Comparison of ENCODE assay signal across 8 cellular contexts in the genomic region with DNA sequence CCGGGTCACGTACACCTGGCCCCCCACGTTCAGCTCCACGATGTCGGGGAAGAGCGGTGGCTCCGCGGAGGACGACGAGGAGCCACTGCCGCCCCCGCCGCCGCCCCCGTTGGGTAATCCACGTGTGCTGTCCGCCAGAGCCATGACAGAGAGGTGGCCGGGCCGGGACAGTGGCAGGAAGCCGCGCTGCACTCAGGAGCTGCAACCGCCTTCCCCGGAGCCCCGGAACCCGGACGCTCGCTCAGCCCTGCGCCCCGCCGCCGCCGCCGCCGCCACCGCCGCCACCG. TPM values are rescaled to one million over a fixed set of nuclear protein-coding genes. Genes with fewer than 3 reads are reported as not detected.
A peak's percentile ranks its signal among the peaks of the same experiment; 100 is the strongest.
DNase-seq lines count a peak whose midpoint lies in the region; ATAC-seq and TF ChIP-seq lines count a peak whose summit lies in the region.

No MANE protein-coding gene starts in this region.

- peaks cover 3% of the 10 kb centered on the region for H3K36me3 Mint-ChIP-seq in chondrocyte (ENCODE audit: low read depth)
- H3K36me3 Mint-ChIP-seq in naive thymus-derived CD8-positive, alpha-beta T cell = no peaks in the 10 kb centered on the region

- DNase-seq in HT1080 (ENCODE audit: low read depth) (peak; percentile 15), chondrocyte (ENCODE audit: low spot score) (no peak), GM20000 (ENCODE audit: low spot score) (no peak), islet precursor cell (no peak), NCI-H345 (lab: John Stamatoyannopoulos, UW) (no peak)
- DNase-seq in naive thymus-derived CD8-positive, alpha-beta T cell = no peak

- H3K9me3 Mint-ChIP-seq in chondrocyte (ENCODE audit: low read depth) = no peaks in the 10 kb centered on the region
- no peaks in the 10 kb centered on the region for H3K9me3 Mint-ChIP-seq in naive thymus-derived CD8-positive, alpha-beta T cell

- H3K27me3 Mint-ChIP-seq in chondrocyte (ENCODE audit: low read depth) = peaks cover 1% of the 10 kb centered on the region
- peaks cover 0 to 11% (median 0%) of the 10 kb centered on the region in 5 donors for H3K27me3 Mint-ChIP-seq in naive thymus-derived CD8-positive, alpha-beta T cell

- peak overlapping the region; percentile 73 for H3K4me3 ChIP-seq in GM12875 (ENCODE audit: low read depth, low read length)

- POLR2A ChIA-PET in naive thymus-derived CD8-positive, alpha-beta T cell (lab: Charles Lee) = interaction anchor here (0.6 to 3.0 kb wide), 17 partner anchors 9 to 1559 kb away, joined by 3 to 18 read pairs (median 6); a partner anchor contains a TSS

- H3K27ac Mint-ChIP-seq in chondrocyte (ENCODE audit: unreplicated experiment) = no peak overlapping the region
- peak overlapping the region in 3 of 10 donors; percentile 39 to 75 (median 45) for H3K27ac Mint-ChIP-seq in naive thymus-derived CD8-positive, alpha-beta T cell

- peaks cover 39% of the 10 kb centered on the region for H3K4me1 Mint-ChIP-seq in chondrocyte (ENCODE audit: low read depth)
- H3K4me1 Mint-ChIP-seq in naive thymus-derived CD8-positive, alpha-beta T cell = peaks cover 12 to 42% (median 33%) of the 10 kb centered on the region in 4 donors

- ATAC-seq in naive thymus-derived CD8-positive, alpha-beta T cell = peak; percentile 28 to 36
- ATAC-seq in GM18868 (IDR thresholded peaks at IDR 0.05; ENCODE audit: unreplicated experiment) = no peak

- peak overlapping the region; percentile 87 for H3K4me3 Mint-ChIP-seq in chondrocyte (ENCODE audit: unreplicated experiment)
- peak overlapping the region; percentile 65 to 91 (median 81) for H3K4me3 Mint-ChIP-seq in naive thymus-derived CD8-positive, alpha-beta T cell

- TF ChIP-seq CTCF in GM12875 (IDR thresholded peaks at IDR 0.05; ENCODE audit: borderline replicate concordance, insufficient read depth, low read depth, low read length) (no peak), chondrocyte (IDR thresholded peaks at IDR 0.05) (no peak), GM20000 (IDR thresholded peaks at IDR 0.05; ENCODE audit: extremely low read depth, missing control alignments) (no peak)

RNA-seq across cellular contexts. Expression of a gene that starts 0.3 kb away (rescaled TPM):
- 5.6 and 8.4 TPM in 2 replicates for total RNA-seq in HT1080 (2014; rRNA removed; shearing (Covaris generic))
- polyA plus RNA-seq in HT1080 (2015; cell fraction: cytosol; rRNA removed) = 5.9 and 7.1 TPM in 2 replicates
- polyA plus RNA-seq in HT1080 (2015; cell fraction: nucleus; rRNA removed) = 4.0 and 4.7 TPM in 2 replicates
- 33.8 to 49.6 TPM (median 34.1 TPM) in 3 replicates for total RNA-seq in chondrocyte
- total RNA-seq in naive thymus-derived CD8-positive, alpha-beta T cell = 10 to 100 TPM; 12.8 to 14.0 TPM
- polyA plus RNA-seq in naive thymus-derived CD8-positive, alpha-beta T cell = under 1 TPM; 0.29 to 0.58 (median 0.43) TPM
